In the genomic region with DNA sequence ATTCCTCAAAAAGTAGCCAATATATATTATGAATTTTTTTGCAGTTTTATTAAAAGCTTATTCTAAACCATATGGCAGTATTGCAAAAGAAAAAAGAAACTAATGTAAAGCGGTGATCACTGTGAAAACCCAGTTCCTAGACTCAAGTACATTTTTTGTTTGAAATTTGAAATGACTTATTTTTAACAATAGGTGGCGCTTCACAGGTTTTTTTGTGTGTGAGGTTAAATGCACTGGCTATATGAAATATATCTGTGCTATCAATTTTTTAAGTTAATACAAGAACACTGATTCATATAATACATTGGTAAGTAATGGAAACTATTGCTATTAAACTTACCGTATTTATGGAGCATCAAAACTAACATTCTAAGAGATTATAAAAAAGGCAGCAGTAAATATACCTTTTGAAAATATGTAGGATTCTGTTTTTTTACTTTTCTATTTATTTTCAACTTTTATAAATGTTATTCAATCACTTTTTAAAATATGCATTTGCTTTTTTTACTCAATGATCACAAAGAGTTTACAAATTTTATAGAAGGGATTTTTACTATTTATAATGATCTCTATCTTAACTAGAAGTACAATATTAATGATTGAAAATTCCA, we compare ENCODE assay signal across 1 cellular context.
TF ChIP-seq lines count a peak whose summit lies in the region.

No MANE protein-coding gene starts in this region.

TF ChIP-seq in K562, 482 proteins besides CTCF, POLR2A, EP300 and RAD21:
- TF ChIP-seq, protein P1, sequence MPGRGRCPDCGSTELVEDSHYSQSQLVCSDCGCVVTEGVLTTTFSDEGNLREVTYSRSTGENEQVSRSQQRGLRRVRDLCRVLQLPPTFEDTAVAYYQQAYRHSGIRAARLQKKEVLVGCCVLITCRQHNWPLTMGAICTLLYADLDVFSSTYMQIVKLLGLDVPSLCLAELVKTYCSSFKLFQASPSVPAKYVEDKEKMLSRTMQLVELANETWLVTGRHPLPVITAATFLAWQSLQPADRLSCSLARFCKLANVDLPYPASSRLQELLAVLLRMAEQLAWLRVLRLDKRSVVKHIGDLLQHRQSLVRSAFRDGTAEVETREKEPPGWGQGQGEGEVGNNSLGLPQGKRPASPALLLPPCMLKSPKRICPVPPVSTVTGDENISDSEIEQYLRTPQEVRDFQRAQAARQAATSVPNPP (IDR thresholded peaks at IDR 0.05; ENCODE audit: borderline replicate concordance, insufficient read depth, insufficient read length): no peak
- no peak for TF ChIP-seq SMARCE1 (IDR thresholded peaks at IDR 0.05)
- TF ChIP-seq HDAC1 (IDR thresholded peaks at IDR 0.05): no peak
- no peak for TF ChIP-seq EP400 (IDR thresholded peaks at IDR 0.05)
- TF ChIP-seq DIDO1 (tag; IDR thresholded peaks at IDR 0.05; ENCODE audit: low read depth): no peak
- no peak for TF ChIP-seq ZNF41 (CRISPR knock-in tag; conservative IDR thresholded peaks at IDR 0.05)
- TF ChIP-seq NCOA6 (IDR thresholded peaks at IDR 0.05): no peak
- TF ChIP-seq ZNF717 (CRISPR knock-in tag; IDR thresholded peaks at IDR 0.05): no peak
- TF ChIP-seq, protein P2, sequence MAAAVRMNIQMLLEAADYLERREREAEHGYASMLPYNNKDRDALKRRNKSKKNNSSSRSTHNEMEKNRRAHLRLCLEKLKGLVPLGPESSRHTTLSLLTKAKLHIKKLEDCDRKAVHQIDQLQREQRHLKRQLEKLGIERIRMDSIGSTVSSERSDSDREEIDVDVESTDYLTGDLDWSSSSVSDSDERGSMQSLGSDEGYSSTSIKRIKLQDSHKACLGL (CRISPR knock-in tag; IDR thresholded peaks at IDR 0.05; ENCODE audit: borderline replicate concordance, poor library complexity, severe bottlenecking): no peak
- no peak for TF ChIP-seq RAD51 (IDR thresholded peaks at IDR 0.05; ENCODE audit: borderline replicate concordance, low read depth)
- no peak for TF ChIP-seq WHSC1 (IDR thresholded peaks at IDR 0.05; ENCODE audit: low read length)
TF ChIP-seq in K562: peak in this region for 0.
